ENCODE assay signal across 1 cellular context in the genomic region with DNA sequence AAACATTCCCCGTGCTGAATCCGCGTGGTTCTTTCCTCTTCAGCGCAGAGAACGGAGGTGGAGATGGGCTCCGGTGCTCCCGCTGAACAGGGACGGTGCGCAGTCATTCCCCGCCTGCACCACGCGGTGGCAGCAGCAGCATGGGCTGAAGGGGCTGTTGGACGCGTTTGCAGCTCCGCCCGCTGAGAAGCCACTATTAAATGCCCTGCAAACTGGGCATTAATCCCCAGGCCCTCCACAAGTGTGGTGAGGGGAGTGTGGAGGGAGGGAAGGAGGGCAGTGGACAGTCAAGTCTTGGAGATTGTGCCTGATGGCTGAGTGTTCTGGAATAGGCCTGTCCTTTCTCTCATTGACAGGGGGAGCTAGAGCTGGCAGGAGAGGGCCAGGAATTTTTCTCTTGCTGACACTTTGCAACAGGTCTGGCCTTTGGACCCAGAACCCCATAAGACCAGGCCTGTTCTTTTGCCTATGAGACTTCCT.
TF ChIP-seq lines count a peak whose summit lies in the region.

No MANE protein-coding gene starts in this region.

TF ChIP-seq in K562, 482 proteins besides CTCF, POLR2A, EP300 and RAD21 (continued from another document):
- TF ChIP-seq MYBL2 (IDR thresholded peaks at IDR 0.05; ENCODE audit: low read depth) (no peak), MYBL2 (CRISPR knock-in tag; IDR thresholded peaks at IDR 0.05; ENCODE audit: borderline replicate concordance) (no peak), ZNF263 (CRISPR knock-in tag; IDR thresholded peaks at IDR 0.05; ENCODE audit: borderline replicate concordance) (peak; percentile 84), ZNF778 (CRISPR knock-in tag; IDR thresholded peaks at IDR 0.05) (no peak), GTF2F1 (IDR thresholded peaks at IDR 0.05; ENCODE audit: low read depth, low read length) (no peak), STAG1 (CRISPR knock-in tag; IDR thresholded peaks at IDR 0.05; ENCODE audit: borderline replicate concordance) (peak; percentile 94), TARDBP (IDR thresholded peaks at IDR 0.05) (no peak), MCM2 (IDR thresholded peaks at IDR 0.05; ENCODE audit: low read depth) (no peak), XRCC5 (IDR thresholded peaks at IDR 0.05; ENCODE audit: low read depth, low read length) (no peak), MYNN (IDR thresholded peaks at IDR 0.05) (no peak), MYNN (CRISPR knock-in tag; IDR thresholded peaks at IDR 0.05) (no peak), NR1H2 (CRISPR knock-in tag; IDR thresholded peaks at IDR 0.05) (no peak), JUNB (CRISPR knock-in tag; conservative IDR thresholded peaks at IDR 0.05) (no peak), BHLHE40 (IDR thresholded peaks at IDR 0.05; ENCODE audit: low read length) (no peak), FOS (IDR thresholded peaks at IDR 0.05; ENCODE audit: extremely low read depth, insufficient read length) (no peak)
- TF ChIP-seq, protein P1, sequence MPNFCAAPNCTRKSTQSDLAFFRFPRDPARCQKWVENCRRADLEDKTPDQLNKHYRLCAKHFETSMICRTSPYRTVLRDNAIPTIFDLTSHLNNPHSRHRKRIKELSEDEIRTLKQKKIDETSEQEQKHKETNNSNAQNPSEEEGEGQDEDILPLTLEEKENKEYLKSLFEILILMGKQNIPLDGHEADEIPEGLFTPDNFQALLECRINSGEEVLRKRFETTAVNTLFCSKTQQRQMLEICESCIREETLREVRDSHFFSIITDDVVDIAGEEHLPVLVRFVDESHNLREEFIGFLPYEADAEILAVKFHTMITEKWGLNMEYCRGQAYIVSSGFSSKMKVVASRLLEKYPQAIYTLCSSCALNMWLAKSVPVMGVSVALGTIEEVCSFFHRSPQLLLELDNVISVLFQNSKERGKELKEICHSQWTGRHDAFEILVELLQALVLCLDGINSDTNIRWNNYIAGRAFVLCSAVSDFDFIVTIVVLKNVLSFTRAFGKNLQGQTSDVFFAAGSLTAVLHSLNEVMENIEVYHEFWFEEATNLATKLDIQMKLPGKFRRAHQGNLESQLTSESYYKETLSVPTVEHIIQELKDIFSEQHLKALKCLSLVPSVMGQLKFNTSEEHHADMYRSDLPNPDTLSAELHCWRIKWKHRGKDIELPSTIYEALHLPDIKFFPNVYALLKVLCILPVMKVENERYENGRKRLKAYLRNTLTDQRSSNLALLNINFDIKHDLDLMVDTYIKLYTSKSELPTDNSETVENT (CRISPR knock-in tag; IDR thresholded peaks at IDR 0.05): no peak
- TF ChIP-seq, protein P2, sequence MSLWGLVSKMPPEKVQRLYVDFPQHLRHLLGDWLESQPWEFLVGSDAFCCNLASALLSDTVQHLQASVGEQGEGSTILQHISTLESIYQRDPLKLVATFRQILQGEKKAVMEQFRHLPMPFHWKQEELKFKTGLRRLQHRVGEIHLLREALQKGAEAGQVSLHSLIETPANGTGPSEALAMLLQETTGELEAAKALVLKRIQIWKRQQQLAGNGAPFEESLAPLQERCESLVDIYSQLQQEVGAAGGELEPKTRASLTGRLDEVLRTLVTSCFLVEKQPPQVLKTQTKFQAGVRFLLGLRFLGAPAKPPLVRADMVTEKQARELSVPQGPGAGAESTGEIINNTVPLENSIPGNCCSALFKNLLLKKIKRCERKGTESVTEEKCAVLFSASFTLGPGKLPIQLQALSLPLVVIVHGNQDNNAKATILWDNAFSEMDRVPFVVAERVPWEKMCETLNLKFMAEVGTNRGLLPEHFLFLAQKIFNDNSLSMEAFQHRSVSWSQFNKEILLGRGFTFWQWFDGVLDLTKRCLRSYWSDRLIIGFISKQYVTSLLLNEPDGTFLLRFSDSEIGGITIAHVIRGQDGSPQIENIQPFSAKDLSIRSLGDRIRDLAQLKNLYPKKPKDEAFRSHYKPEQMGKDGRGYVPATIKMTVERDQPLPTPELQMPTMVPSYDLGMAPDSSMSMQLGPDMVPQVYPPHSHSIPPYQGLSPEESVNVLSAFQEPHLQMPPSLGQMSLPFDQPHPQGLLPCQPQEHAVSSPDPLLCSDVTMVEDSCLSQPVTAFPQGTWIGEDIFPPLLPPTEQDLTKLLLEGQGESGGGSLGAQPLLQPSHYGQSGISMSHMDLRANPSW (CRISPR knock-in tag; IDR thresholded peaks at IDR 0.05): no peak
- TF ChIP-seq, protein P3, sequence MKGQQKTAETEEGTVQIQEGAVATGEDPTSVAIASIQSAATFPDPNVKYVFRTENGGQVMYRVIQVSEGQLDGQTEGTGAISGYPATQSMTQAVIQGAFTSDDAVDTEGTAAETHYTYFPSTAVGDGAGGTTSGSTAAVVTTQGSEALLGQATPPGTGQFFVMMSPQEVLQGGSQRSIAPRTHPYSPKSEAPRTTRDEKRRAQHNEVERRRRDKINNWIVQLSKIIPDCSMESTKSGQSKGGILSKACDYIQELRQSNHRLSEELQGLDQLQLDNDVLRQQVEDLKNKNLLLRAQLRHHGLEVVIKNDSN (CRISPR knock-in tag; IDR thresholded peaks at IDR 0.05): no peak
- TF ChIP-seq, protein P4, sequence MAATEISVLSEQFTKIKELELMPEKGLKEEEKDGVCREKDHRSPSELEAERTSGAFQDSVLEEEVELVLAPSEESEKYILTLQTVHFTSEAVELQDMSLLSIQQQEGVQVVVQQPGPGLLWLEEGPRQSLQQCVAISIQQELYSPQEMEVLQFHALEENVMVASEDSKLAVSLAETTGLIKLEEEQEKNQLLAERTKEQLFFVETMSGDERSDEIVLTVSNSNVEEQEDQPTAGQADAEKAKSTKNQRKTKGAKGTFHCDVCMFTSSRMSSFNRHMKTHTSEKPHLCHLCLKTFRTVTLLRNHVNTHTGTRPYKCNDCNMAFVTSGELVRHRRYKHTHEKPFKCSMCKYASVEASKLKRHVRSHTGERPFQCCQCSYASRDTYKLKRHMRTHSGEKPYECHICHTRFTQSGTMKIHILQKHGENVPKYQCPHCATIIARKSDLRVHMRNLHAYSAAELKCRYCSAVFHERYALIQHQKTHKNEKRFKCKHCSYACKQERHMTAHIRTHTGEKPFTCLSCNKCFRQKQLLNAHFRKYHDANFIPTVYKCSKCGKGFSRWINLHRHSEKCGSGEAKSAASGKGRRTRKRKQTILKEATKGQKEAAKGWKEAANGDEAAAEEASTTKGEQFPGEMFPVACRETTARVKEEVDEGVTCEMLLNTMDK (IDR thresholded peaks at IDR 0.05; ENCODE audit: borderline replicate concordance, insufficient read depth, low read depth, low read length, poor library complexity, severe bottlenecking): peak; percentile 23
TF ChIP-seq in K562: peak in this region for 8.
